ENCODE assay signal across 9 cellular contexts in the genomic region with DNA sequence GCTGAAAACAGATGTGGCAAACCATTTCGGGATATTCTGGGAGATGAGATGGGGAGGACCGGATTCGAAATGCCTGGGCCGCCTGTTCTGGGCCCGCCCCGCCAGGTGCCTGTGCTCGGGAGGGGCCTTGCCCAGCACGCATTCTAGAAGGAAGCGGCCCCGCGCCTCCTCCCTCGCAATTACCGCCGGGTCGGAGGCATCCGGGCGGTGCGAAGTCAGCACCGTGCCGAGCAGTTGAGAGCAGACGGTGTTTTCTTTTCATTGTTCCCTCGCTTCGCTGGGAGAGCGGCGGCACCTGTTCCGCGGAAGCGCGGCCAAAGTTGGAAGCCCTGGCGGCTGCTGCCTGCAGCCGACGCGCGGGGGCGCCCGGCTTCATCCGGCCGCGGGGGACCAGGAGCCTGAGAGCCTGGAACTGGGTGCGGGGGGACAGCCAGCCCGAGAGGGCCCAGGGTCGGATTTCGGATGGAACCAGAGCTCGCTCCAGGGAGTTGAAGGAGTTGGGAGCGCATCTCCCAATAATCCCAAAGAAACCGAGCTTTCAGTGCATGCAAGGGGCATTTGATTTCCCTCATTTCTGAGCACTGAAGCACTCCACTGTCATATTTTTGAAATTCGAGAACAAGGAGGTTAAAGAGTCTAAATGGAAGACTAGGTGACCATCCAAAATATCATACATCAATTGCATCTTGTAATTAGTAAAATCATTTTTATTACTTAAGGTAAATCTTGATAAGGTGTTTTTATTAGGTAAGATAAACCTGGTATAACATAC.
DNase-seq lines count a peak whose midpoint lies in the region; ATAC-seq, FAIRE-seq and TF ChIP-seq lines count a peak whose summit lies in the region.
"Had no signal": no experiment of that assay in that cellular context is flagged by ENCODE, and none has a peak within 500 bp of the region (broad histone marks: within the 10 kb centered on the region; RNA-seq: fewer than 3 reads in every experiment).

No MANE protein-coding gene starts in this region.

- peak; percentile 46 to 72 for TF ChIP-seq RAD21 in H1 (IDR thresholded peaks at IDR 0.05 in 1 of 2, conservative IDR thresholded peaks at IDR 0.05 in 1 of 2; ENCODE audit: low read depth in 2 of 2, low read length in 2 of 2)

- no peak overlapping the region for H3K27ac Mint-ChIP-seq in T-cell
- H3K27ac Mint-ChIP-seq: IgD-negative memory B cell had no signal

- no peak overlapping the region for H2BK5ac ChIP-seq in H1 (ENCODE audit: low read depth, low read length)

- TF ChIP-seq EP300 in H1 (IDR thresholded peaks at IDR 0.05; ENCODE audit: borderline replicate concordance in 1 of 2, low read depth in 2 of 2, low read length in 2 of 2), result no peak

- no peaks in the 10 kb centered on the region for H3K9me3 ChIP-seq in H1 (ENCODE audit: insufficient read depth in 2 of 2, low read depth in 1 of 2, low read length in 1 of 2)

- no peak overlapping the region for H3K9ac ChIP-seq in H1 (replicated peaks in 1 of 4; ENCODE audit: extremely low read depth in 1 of 4, low read depth in 3 of 4, low read length in 3 of 4)

- H3K36me3 Mint-ChIP-seq in T-cell, result no peaks in the 10 kb centered on the region
- H3K36me3 Mint-ChIP-seq: IgD-negative memory B cell had no signal

- H3K4me3 ChIP-seq in H1 (ENCODE audit: extremely low read depth in 1 of 4, insufficient read depth in 2 of 4, low read depth in 3 of 4, low read length in 4 of 4), result peak overlapping the region; percentile 23 to 52 (median 39); a peak in 7 of 8 replicates

- DNase-seq in D721Med (ENCODE audit: insufficient read length, low spot score), result peak; percentile 44
- DNase-seq in T-cell, result peak in 23 of 34 experiments; percentile 0 to 34 (median 9)
- DNase-seq in H1 (ENCODE audit: low read depth in 1 of 2, low spot score in 2 of 2), result peak; percentile 46 to 83
- peak; percentile 44 for DNase-seq in mucosa of gallbladder (ENCODE audit: low spot score)
- peak; percentile 52 for DNase-seq in ureter (ENCODE audit: low spot score)
- no peak for DNase-seq in Kasumi-1 (lab: John Stamatoyannopoulos, UW)
- no peak for DNase-seq in superior temporal gyrus (ENCODE audit: extremely low spot score)

- peaks cover 0 to 4% (median 0%) of the 10 kb centered on the region in 4 experiments; a peak in 4 of 7 replicates for H3K4me1 ChIP-seq in H1 (replicated peaks in 1 of 4; ENCODE audit: control insufficient read depth in 3 of 4, insufficient read depth in 4 of 4, low read length in 3 of 4)

- no peaks in the 10 kb centered on the region; the same call in 1 of the 2 replicates for H3K23me2 ChIP-seq in H1 (ENCODE audit: low read depth, low read length)

- no peak overlapping the region for H2AFZ ChIP-seq in H1 (ENCODE audit: low read length)

- no peak overlapping the region for H3K23ac ChIP-seq in H1 (ENCODE audit: insufficient read length)

- H3K9me3 Mint-ChIP-seq in T-cell, result no peaks in the 10 kb centered on the region
- H3K9me3 Mint-ChIP-seq: IgD-negative memory B cell had no signal

- TF ChIP-seq POLR2A in H1 (IDR thresholded peaks at IDR 0.05; ENCODE audit: control extremely low read depth in 1 of 2, low read depth in 2 of 2, low read length in 2 of 2), result no peak

- 8% methylated on average over 39 of the region's 47 CpGs; no CpG with 5 or more reads in 1 of the 2 experiments for WGBS in H1 (ENCODE audit: extremely low coverage in 1 of 2, insufficient coverage in 1 of 2, insufficient read length in 1 of 2, insufficient replicate concordance in 2 of 2, low coverage in 1 of 2, low lambda C conversion rate in 2 of 2, missing lambda C conversion rate in 1 of 2), 2 experiments

- CTCF ChIA-PET in T-cell (lab: Charles Lee) (no interaction called here), H1 (lab: Charles Lee; ENCODE audit: partially characterized antibody) (interaction anchor here (1.0 to 1.9 kb wide), 3 partner anchors 12 to 30 kb away, joined by 3 to 5 read pairs (median 4); no protein-coding TSS in a partner anchor)

- no peak overlapping the region for H3K4ac ChIP-seq in H1 (replicated peaks; ENCODE audit: insufficient read length, low read depth, low read length)

- H3K4me2 ChIP-seq in H1 (ENCODE audit: insufficient read depth in 1 of 2, low read depth in 2 of 2, low read length in 2 of 2), result peak overlapping the region; percentile 62

- H3K14ac ChIP-seq in H1 (ENCODE audit: insufficient read length), result no peak overlapping the region

- H3K4me1 Mint-ChIP-seq in T-cell, result peaks cover 3 to 8% (median 7%) of the 10 kb centered on the region in 3 donors

- no peak overlapping the region for H2BK15ac ChIP-seq in H1 (ENCODE audit: low read length)

- no peak overlapping the region for H2BK12ac ChIP-seq in H1 (ENCODE audit: low read depth, low read length)

- no peak overlapping the region for H3K56ac ChIP-seq in H1 (replicated peaks; ENCODE audit: insufficient read length, low read depth, low read length)

- H3K36me3 ChIP-seq in H1 (ENCODE audit: control insufficient read depth in 2 of 4, insufficient read depth in 4 of 4, low read length in 3 of 4), result no peaks in the 10 kb centered on the region

- no peak overlapping the region for H4K5ac ChIP-seq in H1 (ENCODE audit: insufficient read length, low read depth, low read length)

- ATAC-seq in HG03565 (IDR thresholded peaks at IDR 0.05; ENCODE audit: unreplicated experiment), result peak; percentile 67
- ATAC-seq in T-cell (replicated peaks in 1 of 4), result peak; percentile 44 to 72 (median 62)

- no peak overlapping the region for H3K27ac ChIP-seq in H1 (ENCODE audit: low read depth, low read length)

- no peaks in the 10 kb centered on the region for H4K20me1 ChIP-seq in H1 (replicated peaks in 1 of 2; ENCODE audit: control insufficient read depth in 1 of 2, insufficient read depth in 2 of 2, low read length in 2 of 2)

- H3K27me3 ChIP-seq in H1 (replicated peaks in 1 of 4; ENCODE audit: control insufficient read depth in 3 of 4, extremely low read depth in 1 of 4, insufficient read depth in 3 of 4, low read length in 3 of 4), result peaks cover 0 to 6% (median 4%) of the 10 kb centered on the region in 4 experiments; a peak in 4 of 7 replicates

- no peaks in the 10 kb centered on the region for H3K79me2 ChIP-seq in H1 (ENCODE audit: control insufficient read depth in 1 of 2, insufficient read depth in 2 of 2, low read length in 2 of 2)

- H2BK120ac ChIP-seq in H1 (replicated peaks; ENCODE audit: low read depth, low read length), result no peak overlapping the region

- POLR2A ChIA-PET in T-cell (lab: Charles Lee), result no interaction called here
- POLR2A ChIA-PET in H1 (lab: Charles Lee; ENCODE audit: partially characterized antibody), result no interaction called here

- no peak for FAIRE-seq in D721Med (lab: Jason Lieb, UNC)
- peak; percentile 19 for FAIRE-seq in H1 (lab: Jason Lieb, UNC)

- H3K27me3 Mint-ChIP-seq in T-cell, result peaks cover 25 to 31% of the 10 kb centered on the region in 2 donors

- no peak overlapping the region for H2AK5ac ChIP-seq in H1 (ENCODE audit: low read depth, low read length)

- H3K4me3 Mint-ChIP-seq in T-cell, result peak overlapping the region; percentile 44 to 61 (median 51)

- no peak overlapping the region for H3K18ac ChIP-seq in H1 (ENCODE audit: extremely low read depth, low read length)

- peak overlapping the region; percentile 75 for H4K8ac ChIP-seq in H1 (ENCODE audit: extremely low read depth, insufficient read depth, low read length)

- no peak overlapping the region for H2BK20ac ChIP-seq in H1 (ENCODE audit: low read length)

- TF ChIP-seq CTCF in D721Med (IDR thresholded peaks at IDR 0.05; ENCODE audit: insufficient read depth, missing control alignments) (peak; percentile 21), H1 (IDR thresholded peaks at IDR 0.05; ENCODE audit: control extremely low read depth in 1 of 3, insufficient read depth in 1 of 3, low read depth in 1 of 3, low read length in 3 of 3) (peak; percentile 63 to 87 (median 64))

- no peaks in the 10 kb centered on the region for H3K79me1 ChIP-seq in H1 (ENCODE audit: low read depth, low read length)

- H4K91ac ChIP-seq in H1 (replicated peaks; ENCODE audit: insufficient read length, low read length), result no peak overlapping the region

TF ChIP-seq in H1, 55 proteins besides CTCF, POLR2A, EP300 and RAD21 (continues in another document):
- TF ChIP-seq TCF12 (IDR thresholded peaks at IDR 0.05; ENCODE audit: low read depth, low read length), result 0 out of 2 replicates have a peak, but pooled peaks have one; percentile 68
- TF ChIP-seq CTBP2 (IDR thresholded peaks at IDR 0.05; ENCODE audit: borderline replicate concordance, insufficient read depth, insufficient read length, low read length), result peak; percentile 71
- 0 out of 2 replicates have a peak, but pooled peaks have one; percentile 19 for TF ChIP-seq KDM1A (IDR thresholded peaks at IDR 0.05; ENCODE audit: borderline replicate concordance, low read length)
- TF ChIP-seq MAFK (IDR thresholded peaks at IDR 0.05; ENCODE audit: low read depth, low read length), result no peak
- no peak for TF ChIP-seq BACH1 (IDR thresholded peaks at IDR 0.05; ENCODE audit: low read length)
- TF ChIP-seq KDM4A (IDR thresholded peaks at IDR 0.05; ENCODE audit: low read depth, low read length, severe bottlenecking), result peak; percentile 61
- no peak for TF ChIP-seq SRF (IDR thresholded peaks at IDR 0.05; ENCODE audit: low read depth, low read length)
- peak; percentile 17; the same call in 1 of the 2 replicates for TF ChIP-seq CHD2 (IDR thresholded peaks at IDR 0.05; ENCODE audit: low read length)
- TF ChIP-seq, protein P1, sequence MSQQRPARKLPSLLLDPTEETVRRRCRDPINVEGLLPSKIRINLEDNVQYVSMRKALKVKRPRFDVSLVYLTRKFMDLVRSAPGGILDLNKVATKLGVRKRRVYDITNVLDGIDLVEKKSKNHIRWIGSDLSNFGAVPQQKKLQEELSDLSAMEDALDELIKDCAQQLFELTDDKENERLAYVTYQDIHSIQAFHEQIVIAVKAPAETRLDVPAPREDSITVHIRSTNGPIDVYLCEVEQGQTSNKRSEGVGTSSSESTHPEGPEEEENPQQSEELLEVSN (IDR thresholded peaks at IDR 0.05), result peak; percentile 99
- 0 out of 2 replicates have a peak, but pooled peaks have one; percentile 48 for TF ChIP-seq YY1 (IDR thresholded peaks at IDR 0.05; ENCODE audit: low read depth, low read length)
- peak; percentile 47; the same call in 1 of the 2 replicates for TF ChIP-seq TBP (IDR thresholded peaks at IDR 0.05; ENCODE audit: low read depth, low read length)
- no peak for TF ChIP-seq ZNF274 (IDR thresholded peaks at IDR 0.05; ENCODE audit: borderline replicate concordance, extremely low read depth, low read length)
- no peak for TF ChIP-seq POLR2AphosphoS5 (IDR thresholded peaks at IDR 0.05; ENCODE audit: low read depth, low read length)
- TF ChIP-seq, protein P2, sequence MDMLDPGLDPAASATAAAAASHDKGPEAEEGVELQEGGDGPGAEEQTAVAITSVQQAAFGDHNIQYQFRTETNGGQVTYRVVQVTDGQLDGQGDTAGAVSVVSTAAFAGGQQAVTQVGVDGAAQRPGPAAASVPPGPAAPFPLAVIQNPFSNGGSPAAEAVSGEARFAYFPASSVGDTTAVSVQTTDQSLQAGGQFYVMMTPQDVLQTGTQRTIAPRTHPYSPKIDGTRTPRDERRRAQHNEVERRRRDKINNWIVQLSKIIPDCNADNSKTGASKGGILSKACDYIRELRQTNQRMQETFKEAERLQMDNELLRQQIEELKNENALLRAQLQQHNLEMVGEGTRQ (IDR thresholded peaks at IDR 0.05; ENCODE audit: low read length), result 0 out of 2 replicates have a peak, but pooled peaks have one; percentile 17

Comparison
In these comparisons a context has a peak if more than half of its experiments do, and no peak if none do; other contexts are left out.
1. DNase-seq: peak in D721Med (single experiment), T-cell (23 of 34), H1 (2 of 2), mucosa of gallbladder (single experiment) and ureter (single experiment); none in Kasumi-1 (0 of 2) and superior temporal gyrus (single experiment).